In the genomic region with DNA sequence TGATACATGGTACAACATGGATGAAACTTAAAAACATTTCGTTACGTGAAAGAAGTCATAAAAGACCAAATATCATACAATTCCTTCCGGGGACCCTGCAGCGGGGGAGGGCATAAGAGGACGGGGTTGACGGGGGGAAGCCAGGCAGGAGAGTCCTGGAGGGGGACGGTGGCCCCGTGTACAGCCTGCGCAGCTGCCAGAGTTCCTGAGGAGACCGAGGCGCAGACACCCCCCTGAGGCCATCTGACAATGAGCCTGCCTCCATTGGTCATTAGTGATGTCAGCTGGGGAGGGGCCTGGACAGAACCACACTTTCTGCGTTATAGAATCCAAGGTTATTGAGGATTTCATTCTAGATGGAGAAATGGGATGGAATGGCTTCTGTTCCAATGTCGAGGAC, we compare ENCODE assay signal across 18 cellular contexts. TPM values are rescaled to one million over a fixed set of nuclear protein-coding genes. Genes with fewer than 3 reads are reported as not detected.
DNase-seq lines count a peak whose midpoint lies in the region; ATAC-seq, FAIRE-seq and TF ChIP-seq lines count a peak whose summit lies in the region.
"Had no signal": no experiment of that assay in that cellular context is flagged by ENCODE, and none has a peak within 500 bp of the region (broad histone marks: within the 10 kb centered on the region; RNA-seq: fewer than 3 reads in every experiment).

No MANE protein-coding gene starts in this region.

- peaks cover 0 to 3% of the 10 kb centered on the region in 2 donors for H3K36me3 Mint-ChIP-seq in CD4-positive, alpha-beta memory T cell

- H3K4me1 ChIP-seq in BE2C (no peaks in the 10 kb centered on the region), SJCRH30 (peaks cover 24% of the 10 kb centered on the region), kidney (ENCODE audit: control insufficient read depth in 1 of 2, insufficient read depth in 1 of 2, low read depth in 1 of 2, low read length in 2 of 2) (peaks cover under 1 to 5% of the 10 kb centered on the region in 2 donors)
- H3K4me1 ChIP-seq in CD4-positive, alpha-beta memory T cell (ENCODE audit: insufficient read depth, low read length), result peaks cover 14% of the 10 kb centered on the region
- H3K4me1 ChIP-seq: Caco-2 had no signal

- no peaks in the 10 kb centered on the region for H3K9me3 Mint-ChIP-seq in CD4-positive, alpha-beta memory T cell
- H3K9me3 Mint-ChIP-seq: CD4-positive, CD25-positive, alpha-beta regulatory T cell; GM23338 had no signal

- no peak for ATAC-seq in GM19467 (IDR thresholded peaks at IDR 0.05; ENCODE audit: unreplicated experiment)

- POLR2A ChIA-PET in CD4-positive, alpha-beta memory T cell (lab: Charles Lee; ENCODE audit: partially characterized antibody), result no interaction called here

- H3K27me3 ChIP-seq in BE2C (no peaks in the 10 kb centered on the region; the same call in 1 of the 2 replicates), SJCRH30 (no peaks in the 10 kb centered on the region)
- no peaks in the 10 kb centered on the region for H3K27me3 ChIP-seq in CD4-positive, alpha-beta memory T cell (ENCODE audit: insufficient read depth, low read length)

- no peak overlapping the region for H3K27ac Mint-ChIP-seq in CD4-positive, alpha-beta memory T cell
- H3K27ac Mint-ChIP-seq: B cell; CD4-positive, CD25-positive, alpha-beta regulatory T cell; GM23338 had no signal

- DNase-seq in BE2C (peak; percentile 58), SJCRH30 (peak; percentile 97 to 98), kidney (peak; percentile 57), posterior vena cava (ENCODE audit: low spot score) (peak; percentile 43)
- no peak for DNase-seq in CD4-positive, alpha-beta memory T cell
- DNase-seq: C1 segment of cervical spinal cord; Caco-2; CD4-positive, CD25-positive, alpha-beta regulatory T cell; DMS153; DMS79; GDM1; HCEC 1CT had no signal

- H3K9ac ChIP-seq in kidney (ENCODE audit: low read length in 2 of 2), result no peak overlapping the region

- intact Hi-C loops in kidney (cut with DNase I) (no loop called here), posterior vena cava (cut with DNase I) (no loop called here)
- intact Hi-C loops in CD4-positive, alpha-beta memory T cell (cut with micrococcal nuclease), result no loop called here

- H3K4me3 Mint-ChIP-seq in CD4-positive, alpha-beta memory T cell, result no peak overlapping the region
- H3K4me3 Mint-ChIP-seq: B cell; CD4-positive, CD25-positive, alpha-beta regulatory T cell; GM23338 had no signal

- H3K9me3 ChIP-seq in BE2C, result no peaks in the 10 kb centered on the region
- H3K9me3 ChIP-seq in SJCRH30 (replicated peaks), result no peaks in the 10 kb centered on the region
- no peaks in the 10 kb centered on the region for H3K9me3 ChIP-seq in kidney (ENCODE audit: control insufficient read depth in 1 of 2, low read length in 2 of 2)
- no peaks in the 10 kb centered on the region for H3K9me3 ChIP-seq in CD4-positive, alpha-beta memory T cell (ENCODE audit: control insufficient read depth in 1 of 2, low read length in 2 of 2)
- H3K9me3 ChIP-seq: Caco-2 had no signal

- H3K27me3 Mint-ChIP-seq in CD4-positive, alpha-beta memory T cell, result no peaks in the 10 kb centered on the region
- H3K27me3 Mint-ChIP-seq: B cell; CD4-positive, CD25-positive, alpha-beta regulatory T cell had no signal

- CTCF ChIA-PET in CD4-positive, alpha-beta memory T cell (lab: Charles Lee; ENCODE audit: partially characterized antibody), result interaction anchor here (0.7 kb wide), 1 partner anchor 31 kb away, joined by 3 read pairs; no protein-coding TSS in a partner anchor

- H3K4me3 ChIP-seq in BE2C (ENCODE audit: low read depth, low read length), result no peak overlapping the region
- H3K4me3 ChIP-seq in SJCRH30, result peak overlapping the region; percentile 64
- no peak overlapping the region for H3K4me3 ChIP-seq in kidney (ENCODE audit: low read length in 2 of 2)
- no peak overlapping the region for H3K4me3 ChIP-seq in CD4-positive, alpha-beta memory T cell (ENCODE audit: low read length in 2 of 2)
- H3K4me3 ChIP-seq: GM23338 had no signal

- H3K36me3 ChIP-seq in BE2C (no peaks in the 10 kb centered on the region), SJCRH30 (no peaks in the 10 kb centered on the region), kidney (ENCODE audit: control insufficient read depth in 1 of 2, insufficient read depth in 2 of 2, low read length in 2 of 2) (no peaks in the 10 kb centered on the region)
- no peaks in the 10 kb centered on the region for H3K36me3 ChIP-seq in CD4-positive, alpha-beta memory T cell (ENCODE audit: insufficient read depth, low read length)

- TF ChIP-seq CTCF in BE2C (IDR thresholded peaks at IDR 0.05; ENCODE audit: low read depth, low read length), result no peak
- no peak for TF ChIP-seq CTCF in kidney (IDR thresholded peaks at IDR 0.05; ENCODE audit: borderline replicate concordance, extremely low read depth, insufficient read depth)

- peaks cover 18 to 45% (median 29%) of the 10 kb centered on the region in 4 donors for H3K4me1 Mint-ChIP-seq in CD4-positive, alpha-beta memory T cell

- H3K27ac ChIP-seq in SJCRH30 (peak overlapping the region; percentile 92), kidney (ENCODE audit: low read depth in 2 of 2, low read length in 2 of 2) (no peak overlapping the region)
- H3K27ac ChIP-seq in CD4-positive, alpha-beta memory T cell (ENCODE audit: low read depth, low read length), result no peak overlapping the region
- H3K27ac ChIP-seq: HL-60 had no signal

- no peak for FAIRE-seq in kidney (lab: Jason Lieb, UNC)
- FAIRE-seq: GM12892, H54 had no signal

RNA-seq across cellular contexts. Expression of a gene that starts 47.2 kb away (rescaled TPM):
- polyA plus RNA-seq in BE2C (2012; ENCODE audit: insufficient read depth, insufficient read length, low read depth), result 2.4 TPM
- 9.5 and 10.9 TPM in 2 replicates for total RNA-seq in SJCRH30 (2014; rRNA removed; shearing (Covaris generic))
- total RNA-seq in kidney (40.7 TPM), posterior vena cava (10 to 100 TPM; 91.8 to 94.2 TPM)
- 40.9 TPM for polyA plus RNA-seq in kidney (ENCODE audit: insufficient read depth, low read depth, low replicate concordance)
- total RNA-seq in CD4-positive, alpha-beta memory T cell, result 10 to 100 TPM; 60.4 to 61.0 TPM
- 10 to 100 TPM; 27.4 to 34.4 TPM for polyA plus RNA-seq in CD4-positive, alpha-beta memory T cell

Comparison
In these comparisons a context has a peak if more than half of its experiments do, and no peak if none do; other contexts are left out.
1. DNase-seq: peak in BE2C (single experiment), SJCRH30 (2 of 2), kidney (single experiment) and posterior vena cava (single experiment); none in CD4-positive, alpha-beta memory T cell (0 of 5).